Comparison of ENCODE assay signal across 1 cellular context in genomic region chr6:27296106-27296783, GRCh38.
A peak's percentile ranks its signal among the peaks of the same experiment; 100 is the strongest.
TF ChIP-seq lines count a peak whose summit lies in the region.

No MANE protein-coding gene starts in this region.

TF ChIP-seq in HEK293, 187 proteins besides CTCF, POLR2A, EP300 and RAD21 (continued from another document):
- TF ChIP-seq SALL2 (tag by site-specific recombination; IDR thresholded peaks at IDR 0.05; ENCODE audit: borderline replicate concordance) = no peak
- TF ChIP-seq MZF1 (tag by site-specific recombination; IDR thresholded peaks at IDR 0.05; ENCODE audit: borderline replicate concordance) = peak; percentile 78
- no peak for TF ChIP-seq ZNF335 (tag by site-specific recombination; conservative IDR thresholded peaks at IDR 0.05)
- no peak for TF ChIP-seq ZNF560 (tag by site-specific recombination; IDR thresholded peaks at IDR 0.05; ENCODE audit: borderline replicate concordance)
- TF ChIP-seq ZNF792 (tag by site-specific recombination; IDR thresholded peaks at IDR 0.05) = no peak
- no peak for TF ChIP-seq ZNF610 (tag by site-specific recombination; IDR thresholded peaks at IDR 0.05; ENCODE audit: borderline replicate concordance)
- peak; percentile 78 for TF ChIP-seq ZBTB48 (tag by site-specific recombination; IDR thresholded peaks at IDR 0.05)
- TF ChIP-seq ZNF76 (tag by site-specific recombination; IDR thresholded peaks at IDR 0.05; ENCODE audit: borderline replicate concordance, low read depth) = peak; percentile 40; the same call in 1 of the 2 replicates
- TF ChIP-seq ZSCAN30 (tag by site-specific recombination; IDR thresholded peaks at IDR 0.05) = no peak
- TF ChIP-seq ZNF133 (tag by site-specific recombination; IDR thresholded peaks at IDR 0.05) = no peak
- no peak for TF ChIP-seq ZNF514 (tag by site-specific recombination; IDR thresholded peaks at IDR 0.05)
- TF ChIP-seq ZNF112 (tag by site-specific recombination; IDR thresholded peaks at IDR 0.05) = no peak
- no peak for TF ChIP-seq ZNF354C (tag by site-specific recombination; IDR thresholded peaks at IDR 0.05; ENCODE audit: borderline replicate concordance, low read depth)
- TF ChIP-seq KLF8 (tag by site-specific recombination; IDR thresholded peaks at IDR 0.05) = no peak
- TF ChIP-seq ZBTB49 (tag by site-specific recombination; IDR thresholded peaks at IDR 0.05; ENCODE audit: low read depth) = no peak
- TF ChIP-seq HOXA7 (CRISPR knock-in tag; IDR thresholded peaks at IDR 0.05; ENCODE audit: borderline replicate concordance) = no peak
- TF ChIP-seq ZNF155 (tag by site-specific recombination; IDR thresholded peaks at IDR 0.05) = no peak
- peak; percentile 90 for TF ChIP-seq IKZF3 (tag by site-specific recombination; IDR thresholded peaks at IDR 0.05)
- TF ChIP-seq ZNF10 (tag by site-specific recombination; IDR thresholded peaks at IDR 0.05) = peak; percentile 44
- no peak for TF ChIP-seq ZBTB44 (tag by site-specific recombination; IDR thresholded peaks at IDR 0.05)
- TF ChIP-seq ZNF626 (tag by site-specific recombination; IDR thresholded peaks at IDR 0.05) = no peak
- TF ChIP-seq ZNF37A (tag by site-specific recombination; IDR thresholded peaks at IDR 0.05) = no peak
- TF ChIP-seq TRIM28 (IDR thresholded peaks at IDR 0.05; ENCODE audit: borderline replicate concordance, low read length) = peak; percentile 75; the same call in 1 of the 2 replicates
- TF ChIP-seq ZNF596 (tag by site-specific recombination; IDR thresholded peaks at IDR 0.05) = 0 out of 2 replicates have a peak, but pooled peaks have one; percentile 23
- no peak for TF ChIP-seq ZNF274 (IDR thresholded peaks at IDR 0.05; ENCODE audit: low read length)
- no peak for TF ChIP-seq ZNF274 (tag by site-specific recombination; IDR thresholded peaks at IDR 0.05; ENCODE audit: borderline replicate concordance)
- TF ChIP-seq GLIS1 (tag by site-specific recombination; IDR thresholded peaks at IDR 0.05) = peak; percentile 84
- no peak for TF ChIP-seq ZSCAN23 (tag by site-specific recombination; IDR thresholded peaks at IDR 0.05)
- TF ChIP-seq ZNF248 (tag by site-specific recombination; IDR thresholded peaks at IDR 0.05) = no peak
- TF ChIP-seq ZNF292 (tag by site-specific recombination; IDR thresholded peaks at IDR 0.05; ENCODE audit: borderline replicate concordance, low read depth) = no peak
- TF ChIP-seq ZNF548 (tag by site-specific recombination; IDR thresholded peaks at IDR 0.05) = no peak
- TF ChIP-seq ZNF341 (tag by site-specific recombination; IDR thresholded peaks at IDR 0.05; ENCODE audit: low read depth) = peak; percentile 41
- no peak for TF ChIP-seq ATF2 (tag by site-specific recombination; IDR thresholded peaks at IDR 0.05; ENCODE audit: low read depth)
- no peak for TF ChIP-seq ZNF184 (tag by site-specific recombination; IDR thresholded peaks at IDR 0.05)
- no peak for TF ChIP-seq ZNF513 (tag by site-specific recombination; IDR thresholded peaks at IDR 0.05)
- no peak for TF ChIP-seq ZBTB21 (tag by site-specific recombination; IDR thresholded peaks at IDR 0.05)
- peak; percentile 78 for TF ChIP-seq ZNF423 (tag by site-specific recombination; IDR thresholded peaks at IDR 0.05)
- no peak for TF ChIP-seq ZNF48 (tag by site-specific recombination; IDR thresholded peaks at IDR 0.05)
- TF ChIP-seq ZSCAN5A (tag by site-specific recombination; IDR thresholded peaks at IDR 0.05) = no peak
- no peak; the same call in 1 of the 2 replicates for TF ChIP-seq ZBTB8A (tag by site-specific recombination; IDR thresholded peaks at IDR 0.05)
- TF ChIP-seq ZNF585B (tag by site-specific recombination; IDR thresholded peaks at IDR 0.05) = no peak
- no peak for TF ChIP-seq ZNF138 (tag by site-specific recombination; IDR thresholded peaks at IDR 0.05; ENCODE audit: borderline replicate concordance)
